In the genomic region with DNA sequence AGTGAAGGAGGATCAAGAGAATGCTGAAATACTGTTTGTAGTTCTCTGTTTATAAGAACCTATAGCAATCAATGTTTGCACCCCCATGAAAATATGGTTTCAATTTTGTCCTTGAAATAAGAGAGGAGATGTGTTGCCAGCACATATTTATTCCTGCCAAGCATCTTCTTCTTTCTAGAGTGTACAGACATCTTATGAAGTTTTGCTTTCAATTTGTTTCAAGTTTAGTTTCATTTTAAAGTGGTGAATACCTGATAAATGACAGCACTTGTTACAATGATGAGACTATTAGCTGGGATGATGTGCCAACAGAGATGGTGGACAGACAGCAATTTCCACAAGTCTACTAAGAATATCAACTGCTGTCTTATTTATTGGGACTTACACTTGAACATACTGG, we compare ENCODE assay signal across 12 cellular contexts.
A peak's percentile ranks its signal among the peaks of the same experiment; 100 is the strongest.
DNase-seq lines count a peak whose midpoint lies in the region; ATAC-seq and TF ChIP-seq lines count a peak whose summit lies in the region.
"Had no signal": no experiment of that assay in that cellular context is flagged by ENCODE, and none has a peak within 500 bp of the region (broad histone marks: within the 10 kb centered on the region; RNA-seq: fewer than 3 reads in every experiment).

No MANE protein-coding gene starts in this region.

- ATAC-seq in GM18502 (IDR thresholded peaks at IDR 0.05; ENCODE audit: poor library complexity, unreplicated experiment) (peak; percentile 84), HG03025 (IDR thresholded peaks at IDR 0.05; ENCODE audit: low FRiP score, unreplicated experiment) (peak; percentile 82)

- H3K4me1 ChIP-seq in OCI-LY3 (ENCODE audit: low read length), result peaks cover 19% of the 10 kb centered on the region

- TF ChIP-seq CTCF in GM20000 (IDR thresholded peaks at IDR 0.05; ENCODE audit: extremely low read depth, missing control alignments), result no peak
- no peak for TF ChIP-seq CTCF in OCI-LY3 (IDR thresholded peaks at IDR 0.05; ENCODE audit: low read depth, low read length)

- H3K27me3 ChIP-seq in OCI-LY3 (ENCODE audit: low read depth, low read length), result no peaks in the 10 kb centered on the region

- H3K4me2 ChIP-seq in OCI-LY3 (ENCODE audit: low read length), result peak overlapping the region; percentile 22
- H3K4me2 ChIP-seq: SK-N-SH had no signal

- no peaks in the 10 kb centered on the region for H3K9me3 ChIP-seq in OCI-LY3 (ENCODE audit: insufficient read depth, low read length)
- H3K9me3 ChIP-seq: SK-N-SH had no signal

- no peak overlapping the region for H3K27ac ChIP-seq in OCI-LY3 (ENCODE audit: low read length)

- peak; percentile 25 for DNase-seq in GM20000 (ENCODE audit: low spot score)
- DNase-seq in epidermal melanocyte (ENCODE audit: insufficient read length, low spot score), result no peak
- DNase-seq in stimulated activated naive CD4-positive, alpha-beta T cell treated with Interleukin-2 at 50 U/mL for 16 hours (lab: John Stamatoyannopoulos, UW), result no peak
- no peak for DNase-seq in NCI-H1694 treated with DMSO at 0.1 percent for 48 hours (lab: John Stamatoyannopoulos, UW)
- DNase-seq in NCI-H226, result no peak
- DNase-seq: activated CD4-positive, alpha-beta T cell treated with anti-CD3 and anti-CD28 coated beads, Interleukin-2, amount 50 U/mL, for 4 hours; amygdala; C1 segment of cervical spinal cord; SK-N-SH had no signal

- no peak overlapping the region for H3K9ac ChIP-seq in OCI-LY3 (ENCODE audit: low read length)
- H3K9ac ChIP-seq: SK-N-SH had no signal

- no peak overlapping the region for H3K4me3 ChIP-seq in OCI-LY3 (ENCODE audit: low read length)

- no peaks in the 10 kb centered on the region for H3K36me3 ChIP-seq in OCI-LY3 (replicated peaks; ENCODE audit: low read depth, low read length)

- peak overlapping the region; percentile 34; the same call in 1 of the 2 replicates for H2AFZ ChIP-seq in OCI-LY3 (ENCODE audit: low read depth, low read length)

- H3K79me2 ChIP-seq in OCI-LY3 (ENCODE audit: low read length), result no peaks in the 10 kb centered on the region

- H4K20me1 ChIP-seq in OCI-LY3 (ENCODE audit: insufficient read depth, low read length), result no peaks in the 10 kb centered on the region
